Comparison of ENCODE assay signal across 2 cellular contexts in genomic region chr15:45185069-45185779, GRCh38.
TF ChIP-seq lines count a peak whose summit lies in the region.

No MANE protein-coding gene starts in this region.

TF ChIP-seq in HepG2, 621 proteins besides CTCF, POLR2A, EP300 and RAD21:
- TF ChIP-seq ZNF557 (CRISPR knock-in tag; IDR thresholded peaks at IDR 0.05) (no peak), PLRG1 (conservative IDR thresholded peaks at IDR 0.05) (no peak), MED13 (CRISPR knock-in tag; IDR thresholded peaks at IDR 0.05) (no peak), SIN3B (IDR thresholded peaks at IDR 0.05; ENCODE audit: low read length) (no peak), CAMTA2 (CRISPR knock-in tag; IDR thresholded peaks at IDR 0.05; ENCODE audit: borderline replicate concordance) (no peak), SUZ12 (IDR thresholded peaks at IDR 0.05; ENCODE audit: low read depth, low read length) (no peak), CHCHD3 (CRISPR knock-in tag; IDR thresholded peaks at IDR 0.05) (no peak), ZNF383 (CRISPR knock-in tag; IDR thresholded peaks at IDR 0.05; ENCODE audit: borderline replicate concordance) (no peak), E2F5 (CRISPR knock-in tag; conservative IDR thresholded peaks at IDR 0.05) (no peak), U2AF1 (optimal IDR thresholded peaks at IDR 0.05; ENCODE audit: low read depth, low read length) (no peak), ZNF850 (CRISPR knock-in tag; conservative IDR thresholded peaks at IDR 0.05) (no peak), REPIN1 (CRISPR knock-in tag; IDR thresholded peaks at IDR 0.05; ENCODE audit: borderline replicate concordance, low read depth) (no peak), HNF4G (IDR thresholded peaks at IDR 0.05; ENCODE audit: borderline replicate concordance, low read depth, low read length) (no peak), HNF4G (CRISPR knock-in tag; IDR thresholded peaks at IDR 0.05; ENCODE audit: borderline replicate concordance, low read depth) (no peak), ZNF75D (CRISPR knock-in tag; IDR thresholded peaks at IDR 0.05; ENCODE audit: borderline replicate concordance) (no peak), SAFB2 (CRISPR knock-in tag; IDR thresholded peaks at IDR 0.05; ENCODE audit: borderline replicate concordance, low read depth) (no peak), ZNF816 (CRISPR knock-in tag; IDR thresholded peaks at IDR 0.05; ENCODE audit: borderline replicate concordance) (no peak)

TF ChIP-seq in HEK293T, 16 proteins besides CTCF, POLR2A, EP300 and RAD21:
- TF ChIP-seq HDGF (IDR thresholded peaks at IDR 0.05; ENCODE audit: borderline replicate concordance) = no peak
- no peak for TF ChIP-seq ARNT (IDR thresholded peaks at IDR 0.05)
- TF ChIP-seq SP1 (IDR thresholded peaks at IDR 0.05) = no peak
- TF ChIP-seq ZNF384 (IDR thresholded peaks at IDR 0.05) = no peak
- no peak for TF ChIP-seq SUZ12 (IDR thresholded peaks at IDR 0.05)
- TF ChIP-seq NFRKB (IDR thresholded peaks at IDR 0.05) = no peak
- no peak for TF ChIP-seq BHLHE40 (IDR thresholded peaks at IDR 0.05; ENCODE audit: borderline replicate concordance)
- TF ChIP-seq LEF1 (IDR thresholded peaks at IDR 0.05; ENCODE audit: borderline replicate concordance) = no peak
- no peak for TF ChIP-seq CTBP1 (IDR thresholded peaks at IDR 0.05; ENCODE audit: borderline replicate concordance)
- TF ChIP-seq FOXA1 (IDR thresholded peaks at IDR 0.05) = no peak
- TF ChIP-seq TARDBP (IDR thresholded peaks at IDR 0.05) = no peak
TF ChIP-seq in HEK293T: peak in this region for 0.
